Comparison of ENCODE assay signal across 21 cellular contexts in the genomic region with DNA sequence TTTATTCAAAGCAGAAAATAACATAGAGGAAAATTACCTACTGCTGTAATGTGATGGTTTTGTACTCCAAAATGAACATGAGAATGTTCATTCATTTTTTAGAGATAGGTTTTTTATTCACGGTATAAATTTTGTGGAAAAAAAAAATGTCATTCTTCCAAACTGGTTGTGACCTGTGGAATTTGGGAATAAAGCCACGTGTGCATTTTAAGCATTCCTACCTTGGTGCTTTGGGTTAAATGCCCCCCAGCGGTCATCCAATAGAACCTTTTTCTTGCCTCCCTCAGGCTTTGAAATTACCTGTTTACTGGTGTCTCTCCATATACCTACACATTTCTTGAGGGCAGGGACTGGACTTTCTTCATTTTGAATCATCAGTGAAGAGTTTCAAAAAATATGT.
DNase-seq lines count a peak whose midpoint lies in the region; ATAC-seq and TF ChIP-seq lines count a peak whose summit lies in the region.
"Had no signal": no experiment of that assay in that cellular context is flagged by ENCODE, and none has a peak within 500 bp of the region (broad histone marks: within the 10 kb centered on the region; RNA-seq: fewer than 3 reads in every experiment).

No MANE protein-coding gene starts in this region.

- H3K4me1 Mint-ChIP-seq in GM23338: peaks cover 17% of the 10 kb centered on the region
- H3K4me1 Mint-ChIP-seq: CD4-positive, CD25-positive, alpha-beta regulatory T cell had no signal

- peak; percentile 85 for DNase-seq in GM23338 (ENCODE audit: low spot score)
- peak; percentile 36 for DNase-seq in iPS-NIHi7 (ENCODE audit: extremely low spot score)
- no peak for DNase-seq in cerebellar nuclear complex (lab: John Stamatoyannopoulos, UW)
- no peak for DNase-seq in RKO (ENCODE audit: low spot score)
- DNase-seq in NCI-H510A (lab: John Stamatoyannopoulos, UW): no peak
- no peak for DNase-seq in activated naive CD4-positive, alpha-beta T cell (lab: John Stamatoyannopoulos, UW)
- DNase-seq: BE2C; CD4-positive, CD25-positive, alpha-beta regulatory T cell; DMS 273 treated with DMSO at 0.1 percent for 48 hours; NCI-H1092; NCI-H1436; NCI-H1930; NCI-H2227 treated with DMSO at 0.1 percent for 48 hours; NCI-H510A treated with DMSO at 0.1 percent for 48 hours; NCI-H774 had no signal

- peaks cover 7% of the 10 kb centered on the region; the same call in 2 of the 3 replicates for H3K9me3 Mint-ChIP-seq in GM23338

- no peaks in the 10 kb centered on the region for H3K4me1 ChIP-seq in GM23338 (ENCODE audit: insufficient read depth)
- H3K4me1 ChIP-seq: A549, BE2C, SJSA1 had no signal

- H3K4me3 ChIP-seq in GM23338: no peak overlapping the region
- H3K4me3 ChIP-seq: A549, K562, SJSA1 had no signal

- no peaks in the 10 kb centered on the region for H3K27me3 ChIP-seq in GM23338 (ENCODE audit: insufficient read depth)
- H3K27me3 ChIP-seq: BE2C, SJSA1 had no signal

- H3K4me3 Mint-ChIP-seq in GM23338: no peak overlapping the region
- H3K4me3 Mint-ChIP-seq: CD4-positive, CD25-positive, alpha-beta regulatory T cell had no signal

- peak; percentile 34 for TF ChIP-seq CTCF in 22Rv1 (IDR thresholded peaks at IDR 0.05)
- TF ChIP-seq CTCF in GM23338 (conservative IDR thresholded peaks at IDR 0.05; ENCODE audit: low read depth in 2 of 2): peak; percentile 59 to 71
- peak; percentile 42; the same call in 1 of the 2 replicates for TF ChIP-seq CTCF in VCaP (conservative IDR thresholded peaks at IDR 0.05)

- no peaks in the 10 kb centered on the region for H3F3A ChIP-seq in GM23338 (replicated peaks; ENCODE audit: low read depth)

- H3K9me2 ChIP-seq in GM23338 (ENCODE audit: insufficient read depth): no peaks in the 10 kb centered on the region

- H3K79me2 ChIP-seq in GM23338 (replicated peaks; ENCODE audit: insufficient read depth): peaks cover 8% of the 10 kb centered on the region; the same call in 1 of the 2 replicates

- H3K27ac Mint-ChIP-seq in GM23338: no peak overlapping the region
- H3K27ac Mint-ChIP-seq: CD4-positive, CD25-positive, alpha-beta regulatory T cell had no signal

- no peaks in the 10 kb centered on the region for H4K20me1 ChIP-seq in GM23338 (replicated peaks; ENCODE audit: insufficient read depth)

- H3K36me3 Mint-ChIP-seq in GM23338 (ENCODE audit: low read depth): peaks cover 13% of the 10 kb centered on the region; the same call in 2 of the 3 replicates
- H3K36me3 Mint-ChIP-seq: CD4-positive, CD25-positive, alpha-beta regulatory T cell had no signal

- H3K27me3 Mint-ChIP-seq in GM23338 (ENCODE audit: insufficient read depth, low read depth, poor library complexity): peaks cover 3% of the 10 kb centered on the region
- H3K27me3 Mint-ChIP-seq: CD4-positive, CD25-positive, alpha-beta regulatory T cell had no signal

- H3K27ac ChIP-seq in 22Rv1 (no peak overlapping the region), GM23338 (ENCODE audit: low read depth) (no peak overlapping the region), VCaP (no peak overlapping the region)
- H3K27ac ChIP-seq: A549, SJSA1 had no signal

- H2AFZ ChIP-seq in GM23338: no peak overlapping the region

- no peaks in the 10 kb centered on the region for H3K36me3 ChIP-seq in GM23338 (ENCODE audit: insufficient read depth)
- H3K36me3 ChIP-seq: BE2C, SJSA1 had no signal

- no peak overlapping the region for H3K4me2 ChIP-seq in GM23338
- H3K4me2 ChIP-seq: A549 had no signal

- peak; percentile 81 for ATAC-seq in GM23338
- ATAC-seq: A549, K562, Right ventricle myocardium inferior had no signal

TF ChIP-seq in GM23338, 12 proteins besides CTCF, POLR2A, EP300 and RAD21 (continues in another document):
- TF ChIP-seq, protein P1, sequence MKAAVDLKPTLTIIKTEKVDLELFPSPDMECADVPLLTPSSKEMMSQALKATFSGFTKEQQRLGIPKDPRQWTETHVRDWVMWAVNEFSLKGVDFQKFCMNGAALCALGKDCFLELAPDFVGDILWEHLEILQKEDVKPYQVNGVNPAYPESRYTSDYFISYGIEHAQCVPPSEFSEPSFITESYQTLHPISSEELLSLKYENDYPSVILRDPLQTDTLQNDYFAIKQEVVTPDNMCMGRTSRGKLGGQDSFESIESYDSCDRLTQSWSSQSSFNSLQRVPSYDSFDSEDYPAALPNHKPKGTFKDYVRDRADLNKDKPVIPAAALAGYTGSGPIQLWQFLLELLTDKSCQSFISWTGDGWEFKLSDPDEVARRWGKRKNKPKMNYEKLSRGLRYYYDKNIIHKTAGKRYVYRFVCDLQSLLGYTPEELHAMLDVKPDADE (IDR thresholded peaks at IDR 0.05): no peak
- TF ChIP-seq STAT1 (IDR thresholded peaks at IDR 0.05; ENCODE audit: unreplicated experiment) (no peak), EZH2phosphoT487 (IDR thresholded peaks at IDR 0.05; ENCODE audit: unreplicated experiment) (no peak), EZH2 (IDR thresholded peaks at IDR 0.05; ENCODE audit: low read depth, unreplicated experiment) (no peak), ZNF462 (CRISPR knock-in tag; IDR thresholded peaks at IDR 0.05) (no peak), NANOG (IDR thresholded peaks at IDR 0.05; ENCODE audit: borderline replicate concordance) (no peak), POLR2AphosphoS5 (IDR thresholded peaks at IDR 0.05; ENCODE audit: low read depth) (no peak), ZNF114 (CRISPR knock-in tag; IDR thresholded peaks at IDR 0.05) (no peak), JUNB (IDR thresholded peaks at IDR 0.05; ENCODE audit: unreplicated experiment) (no peak), CREB1 (CRISPR knock-in tag; IDR thresholded peaks at IDR 0.05; ENCODE audit: low read depth) (no peak), ZNF331 (CRISPR knock-in tag; IDR thresholded peaks at IDR 0.05; ENCODE audit: low read depth) (no peak)

Comparison
In these comparisons a context has a peak if more than half of its experiments do, and no peak if none do; other contexts are left out.
1. DNase-seq: peak in GM23338 (single experiment) and iPS-NIHi7 (single experiment); none in cerebellar nuclear complex (0 of 2), RKO (single experiment), NCI-H510A (single experiment) and activated naive CD4-positive, alpha-beta T cell (0 of 4).
2. Peak in every context shown above with its lines, with median percentiles within 50 percentile points of each other: CTCF ChIP-seq.